In the genomic region with DNA sequence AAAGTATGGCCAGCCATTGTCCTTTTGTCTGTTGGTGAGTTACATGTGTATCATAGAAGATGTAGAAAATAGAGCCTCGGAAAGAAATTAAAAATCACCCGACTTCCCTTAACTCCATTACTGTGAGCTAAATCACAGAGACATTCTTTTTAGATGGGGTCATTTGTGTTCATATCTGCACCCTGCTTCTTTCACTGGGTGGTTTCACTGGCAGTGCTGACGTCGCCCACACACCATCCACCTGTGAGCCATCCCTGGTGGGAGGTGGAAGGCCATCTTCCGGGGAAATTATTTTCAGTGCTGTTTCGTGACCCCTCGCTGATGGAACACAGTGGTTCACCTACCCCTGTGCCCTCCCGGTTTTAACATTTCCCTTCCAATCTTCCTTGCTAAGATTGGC, we compare ENCODE assay signal across 25 cellular contexts. TPM values are rescaled to one million over a fixed set of nuclear protein-coding genes. Genes with fewer than 3 reads are reported as not detected.
DNase-seq lines count a peak whose midpoint lies in the region; ATAC-seq, FAIRE-seq and TF ChIP-seq lines count a peak whose summit lies in the region.
"Had no signal": no experiment of that assay in that cellular context is flagged by ENCODE, and none has a peak within 500 bp of the region (broad histone marks: within the 10 kb centered on the region; RNA-seq: fewer than 3 reads in every experiment).

No MANE protein-coding gene starts in this region.

- POLR2A ChIA-PET in H1 (lab: Charles Lee; ENCODE audit: partially characterized antibody) (no interaction called here), MCF 10A (lab: Yijun Ruan, JAX) (interaction anchor here (0.9 to 1.6 kb wide), 3 partner anchors 29 to 53 kb away, joined by 3 read pairs; no protein-coding TSS in a partner anchor)

- H3K23ac ChIP-seq in H1 (ENCODE audit: insufficient read length), result no peak overlapping the region

- no peak overlapping the region for H2BK20ac ChIP-seq in H1 (ENCODE audit: low read length)

- ATAC-seq in omental fat pad (ENCODE audit: low FRiP score) (peak; percentile 66), GM19397 (IDR thresholded peaks at IDR 0.05; ENCODE audit: unreplicated experiment) (no peak)
- ATAC-seq: gastroesophageal sphincter, left ventricle myocardium superior had no signal

- no peaks in the 10 kb centered on the region for H3K27me3 Mint-ChIP-seq in MCF 10A (ENCODE audit: insufficient read depth, unreplicated experiment)

- peaks cover 28% of the 10 kb centered on the region for H3K79me1 ChIP-seq in H1 (ENCODE audit: low read depth, low read length)

- peaks cover 13 to 94% of the 10 kb centered on the region in 2 experiments for H3K79me2 ChIP-seq in H1 (ENCODE audit: control insufficient read depth in 1 of 2, insufficient read depth in 2 of 2, low read length in 2 of 2)

- no peak overlapping the region for H2AFZ ChIP-seq in H1 (ENCODE audit: low read length)

- no peak overlapping the region for H3K4me2 ChIP-seq in H1 (ENCODE audit: insufficient read depth in 1 of 2, low read depth in 2 of 2, low read length in 2 of 2)

- peak overlapping the region; percentile 40; the same call in 1 of the 2 replicates for H3K27ac ChIP-seq in H1 (ENCODE audit: low read depth, low read length)
- H3K27ac ChIP-seq: gastroesophageal sphincter, ovary, sigmoid colon had no signal

- TF ChIP-seq POLR2A in H1 (IDR thresholded peaks at IDR 0.05; ENCODE audit: control extremely low read depth in 1 of 2, low read depth in 2 of 2, low read length in 2 of 2), result no peak

- H3K9ac ChIP-seq in H1 (replicated peaks in 1 of 4; ENCODE audit: extremely low read depth in 1 of 4, low read depth in 3 of 4, low read length in 3 of 4), result no peak overlapping the region

- peaks cover 0 to 16% (median 0%) of the 10 kb centered on the region in 4 experiments; a peak in 3 of 8 replicates for H3K36me3 ChIP-seq in H1 (ENCODE audit: control insufficient read depth in 2 of 4, insufficient read depth in 4 of 4, low read length in 3 of 4)
- H3K36me3 ChIP-seq: gastroesophageal sphincter, ovary, sigmoid colon had no signal

- H4K5ac ChIP-seq in H1 (ENCODE audit: insufficient read length, low read depth, low read length), result no peak overlapping the region

- H2BK120ac ChIP-seq in H1 (replicated peaks; ENCODE audit: low read depth, low read length), result no peak overlapping the region

- H3K27me3 ChIP-seq in H1 (replicated peaks in 1 of 4; ENCODE audit: control insufficient read depth in 3 of 4, extremely low read depth in 1 of 4, insufficient read depth in 3 of 4, low read length in 3 of 4), result no peaks in the 10 kb centered on the region
- H3K27me3 ChIP-seq: gastroesophageal sphincter, ovary, sigmoid colon had no signal

- no peak overlapping the region for H4K8ac ChIP-seq in H1 (ENCODE audit: extremely low read depth, insufficient read depth, low read length)

- H2BK12ac ChIP-seq in H1 (ENCODE audit: low read depth, low read length), result no peak overlapping the region

- 0 out of 2 replicates have a peak overlapping the region, but pooled peaks have one; percentile 76 for H2AK5ac ChIP-seq in H1 (ENCODE audit: low read depth, low read length)

- no peak overlapping the region for H2BK15ac ChIP-seq in H1 (ENCODE audit: low read length)

- no peaks in the 10 kb centered on the region for H3K9me3 ChIP-seq in H1 (ENCODE audit: insufficient read depth in 2 of 2, low read depth in 1 of 2, low read length in 1 of 2)
- H3K9me3 ChIP-seq: gastroesophageal sphincter, ovary, sigmoid colon had no signal

- intact Hi-C loops in MCF 10A (cut with micrococcal nuclease), result no loop called here

- no peaks in the 10 kb centered on the region for H3K9me3 Mint-ChIP-seq in MCF 10A (ENCODE audit: unreplicated experiment)
- H3K9me3 Mint-ChIP-seq: CD8-positive, alpha-beta memory T cell; stimulated activated naive CD8-positive, alpha-beta T cell treated with anti-CD3 and anti-CD28 coated beads, Interleukin-15, Interleukin-2, amounts not matched to agents 100 ng/mL and 50 ng/mL, for 24 hours had no signal

- no peak overlapping the region for H3K27ac Mint-ChIP-seq in MCF 10A (ENCODE audit: low read depth, unreplicated experiment)
- H3K27ac Mint-ChIP-seq: CD8-positive, alpha-beta memory T cell; stimulated activated naive CD8-positive, alpha-beta T cell treated with anti-CD3 and anti-CD28 coated beads, Interleukin-15, Interleukin-2, amounts not matched to agents 100 ng/mL and 50 ng/mL, for 24 hours had no signal

- no peak overlapping the region for H4K91ac ChIP-seq in H1 (replicated peaks; ENCODE audit: insufficient read length, low read length)

- no peak overlapping the region for H3K4me3 ChIP-seq in H1 (ENCODE audit: extremely low read depth in 1 of 4, insufficient read depth in 2 of 4, low read depth in 3 of 4, low read length in 4 of 4)
- H3K4me3 ChIP-seq: gastroesophageal sphincter, ovary, sigmoid colon had no signal

- no peak overlapping the region for H3K4ac ChIP-seq in H1 (replicated peaks; ENCODE audit: insufficient read length, low read depth, low read length)

- peaks cover 35% of the 10 kb centered on the region for H3K4me1 Mint-ChIP-seq in MCF 10A (ENCODE audit: insufficient read depth, unreplicated experiment)
- H3K4me1 Mint-ChIP-seq: CD8-positive, alpha-beta memory T cell had no signal

- TF ChIP-seq EP300 in H1 (IDR thresholded peaks at IDR 0.05; ENCODE audit: borderline replicate concordance in 1 of 2, low read depth in 2 of 2, low read length in 2 of 2), result no peak

- TF ChIP-seq RAD21 in H1 (IDR thresholded peaks at IDR 0.05 in 1 of 2, conservative IDR thresholded peaks at IDR 0.05 in 1 of 2; ENCODE audit: low read depth in 2 of 2, low read length in 2 of 2), result no peak

- H3K56ac ChIP-seq in H1 (replicated peaks; ENCODE audit: insufficient read length, low read depth, low read length), result no peak overlapping the region

- 92% methylated on average over 8 of the region's 8 CpGs; no CpG with 5 or more reads in 1 of the 2 experiments for whole genome bisulfite sequencing in H1 (ENCODE audit: extremely low coverage in 1 of 2, insufficient coverage in 1 of 2, insufficient read length in 1 of 2, insufficient replicate concordance in 2 of 2, low coverage in 1 of 2, low lambda C conversion rate in 2 of 2, missing lambda C conversion rate in 1 of 2), 2 experiments

- TF ChIP-seq CTCF in H1 (IDR thresholded peaks at IDR 0.05; ENCODE audit: control extremely low read depth in 1 of 3, insufficient read depth in 1 of 3, low read depth in 1 of 3, low read length in 3 of 3) (no peak), omental fat pad (IDR thresholded peaks at IDR 0.05) (no peak), MCF 10A (IDR thresholded peaks at IDR 0.05; ENCODE audit: unreplicated experiment) (no peak)

- peaks cover 12% of the 10 kb centered on the region for H3K36me3 Mint-ChIP-seq in MCF 10A (ENCODE audit: insufficient read depth, unreplicated experiment)
- H3K36me3 Mint-ChIP-seq: CD8-positive, alpha-beta memory T cell had no signal

- H3K18ac ChIP-seq in H1 (ENCODE audit: extremely low read depth, low read length), result no peak overlapping the region

- CTCF ChIA-PET in H1 (lab: Charles Lee; ENCODE audit: partially characterized antibody), result interaction anchor here (0.6 to 1.2 kb wide), 6 partner anchors 10 to 609 kb away, joined by 3 to 6 read pairs (median 4); no protein-coding TSS in a partner anchor
- CTCF ChIA-PET in MCF 10A (lab: Yijun Ruan, JAX), result interaction anchor here (1.3 kb wide), 1 partner anchor 91 kb away, joined by 3 read pairs; no protein-coding TSS in a partner anchor

- no TSS peak for BruUV-seq in MCF 10A (replicated peaks; lab: Mats Ljungman, UMichigan)

- H3K4me1 ChIP-seq in H1 (replicated peaks in 1 of 4; ENCODE audit: control insufficient read depth in 3 of 4, insufficient read depth in 4 of 4, low read length in 3 of 4), result peaks cover 0 to 23% (median 13%) of the 10 kb centered on the region in 4 experiments; a peak in 6 of 7 replicates

- H3K14ac ChIP-seq in H1 (ENCODE audit: insufficient read length), result no peak overlapping the region

- peaks cover 14 to 25% of the 10 kb centered on the region in 2 experiments for H4K20me1 ChIP-seq in H1 (replicated peaks in 1 of 2; ENCODE audit: control insufficient read depth in 1 of 2, insufficient read depth in 2 of 2, low read length in 2 of 2)

- H3K23me2 ChIP-seq in H1 (ENCODE audit: low read depth, low read length), result peaks cover 6% of the 10 kb centered on the region

- H3K4me3 Mint-ChIP-seq in MCF 10A (ENCODE audit: unreplicated experiment), result no peak overlapping the region
- H3K4me3 Mint-ChIP-seq: CD8-positive, alpha-beta memory T cell; stimulated activated naive CD8-positive, alpha-beta T cell treated with anti-CD3 and anti-CD28 coated beads, Interleukin-15, Interleukin-2, amounts not matched to agents 100 ng/mL and 50 ng/mL, for 24 hours had no signal

- peak; percentile 80 for DNase-seq in ELR (ENCODE audit: low read depth)
- DNase-seq in RCC 7860 (ENCODE audit: low spot score), result peak; percentile 70
- no peak for DNase-seq in H1 (ENCODE audit: low read depth in 1 of 2, low spot score in 2 of 2)
- DNase-seq in omental fat pad (ENCODE audit: low spot score), result no peak
- no peak for DNase-seq in NAMALWA (ENCODE audit: low spot score)
- no peak for DNase-seq in SW480 (ENCODE audit: low spot score)
- no peak for DNase-seq in MCF 10A (ENCODE audit: unreplicated experiment)
- DNase-seq: activated CD4-positive, alpha-beta T cell treated with anti-CD3 and anti-CD28 coated beads, Interleukin-2, amount 50 U/mL, for 1 hour; activated CD8-positive, alpha-beta memory T cell treated with anti-CD3 and anti-CD28 coated beads, Interleukin-2, amount 50 U/mL, for 48 hours; activated gamma-delta T cell; amygdala; CD8-positive, alpha-beta memory T cell; left ventricle myocardium superior; NCI-H1436 treated with DMSO at 0.1 percent for 48 hours; NCI-H2227 treated with DMSO at 0.1 percent for 48 hours; NK-92 treated with Interleukin-12 subunit alpha and Interleukin-12 subunit beta, amount 100 ng/mL, for 24 hours; ovary; RPMI8226; sigmoid colon; stimulated activated CD4-positive, alpha-beta T cell treated with anti-CD3 and anti-CD28 coated beads, Interleukin-1b, Interleukin-23, amount 100 ng/mL, for 48 hours had no signal

- peak; percentile 38 for FAIRE-seq in RCC 7860 (lab: Jason Lieb, UNC)
- no peak for FAIRE-seq in H1 (lab: Jason Lieb, UNC)
- FAIRE-seq: colon, GM19239 had no signal

- no peak overlapping the region for H2BK5ac ChIP-seq in H1 (ENCODE audit: low read depth, low read length)

TF ChIP-seq in H1, 55 proteins besides CTCF, POLR2A, EP300 and RAD21 (continues in another document):
- TF ChIP-seq TBP (IDR thresholded peaks at IDR 0.05; ENCODE audit: low read depth, low read length) (no peak), ASH2L (IDR thresholded peaks at IDR 0.05; ENCODE audit: low read length) (no peak)

RNA-seq across cellular contexts. Expression of a gene that starts 21.2 kb away (rescaled TPM):
- 35.4 and 39.4 TPM in 2 replicates for total RNA-seq in H1 (2021; fragmentation: NEBNext Ultra II Directional; extraction: Animal tissue kit (Norgen Biotek cat#: 25700))
- polyA plus RNA-seq in H1 (2011; rRNA removed), result 28.3 and 31.5 TPM in 2 replicates
- polyA plus RNA-seq in H1 (2011; cell fraction: cytosol; rRNA removed), result 30.9 TPM
- polyA plus RNA-seq in H1 (2011; cell fraction: nucleus; rRNA removed), result 43.6 TPM
- 25.9 to 31.0 TPM (median 28.9 TPM) in 4 replicates for polyA plus RNA-seq in H1 (2012, experiment 1 of 2)
- polyA plus RNA-seq in H1 (2012, experiment 2 of 2), result 15.9 TPM
- 17.7 TPM for polyA plus RNA-seq in H1 (2013, experiment 1 of 2)
- 19.1 TPM for polyA plus RNA-seq in H1 (2013, experiment 2 of 2)
- 86.7 and 93.2 TPM in 2 replicates for polyA minus RNA-seq in H1 (2011; rRNA and poly(A)+ RNA removed)
- 32.7 TPM for polyA minus RNA-seq in H1 (2011; cell fraction: cytosol; rRNA and poly(A)+ RNA removed)
- polyA minus RNA-seq in H1 (2011; cell fraction: nucleus; rRNA and poly(A)+ RNA removed), result 35.7 TPM
- total RNA-seq in omental fat pad (10 to 100 TPM; 32.5 to 66.9 (median 44.2) TPM), MCF 10A (2022) (57.6 and 59.7 TPM in 2 replicates)
- polyA plus RNA-seq: CD8-positive, alpha-beta memory T cell had no signal

Comparison
In these comparisons a context has a peak if more than half of its experiments do, and no peak if none do; other contexts are left out.
1. DNase-seq: peak in ELR (single experiment) and RCC 7860 (single experiment); none in H1 (0 of 2), omental fat pad (single experiment), NAMALWA (single experiment), SW480 (single experiment) and MCF 10A (single experiment).